24 cellular contexts compared by ENCODE assay signal in the genomic region with DNA sequence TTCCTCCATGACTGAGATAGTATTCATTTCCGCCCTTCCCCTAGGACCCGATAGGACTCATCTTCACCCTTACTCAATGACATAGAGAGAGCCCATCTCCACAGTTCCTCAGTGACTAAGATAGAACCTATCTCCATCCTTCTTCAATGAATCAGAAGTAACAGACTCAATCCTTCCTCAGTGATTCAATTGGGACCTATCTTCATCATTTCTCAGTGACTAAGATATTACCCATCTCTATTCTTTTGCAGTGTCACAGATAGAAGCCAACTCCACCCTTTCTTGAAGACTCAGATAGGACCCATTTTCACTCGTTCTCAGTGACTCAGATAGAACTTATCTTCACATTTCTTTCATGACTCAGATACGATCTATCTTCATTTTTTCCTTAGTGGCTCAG.
"Had no signal": no experiment of that assay in that cellular context is flagged by ENCODE, and none has a peak within 500 bp of the region (broad histone marks: within the 10 kb centered on the region; RNA-seq: fewer than 3 reads in every experiment).

No MANE protein-coding gene starts in this region.

- FAIRE-seq: endothelial cell of umbilical vein, kidney, small intestine had no signal

- H3K4me3 ChIP-seq: coronary artery, gastroesophageal sphincter, left ventricle myocardium inferior, lung, neural progenitor cell, ovary, tibial artery, upper lobe of left lung, uterus had no signal

- H3K4me2 ChIP-seq: neural progenitor cell had no signal

- H3K27me3 ChIP-seq: gastroesophageal sphincter, neural progenitor cell, ovary, tibial artery, upper lobe of left lung, uterus had no signal

- H3K4me3 Mint-ChIP-seq: endodermal cell; natural killer cell treated with Interleukin-12 subunit alpha and Interleukin-12 subunit beta and Interleukin-15 and Interleukin-18, amount 100 ng/mL, for 72 hours; neural progenitor cell had no signal

- H3K4me1 ChIP-seq: gastroesophageal sphincter, left ventricle myocardium inferior, neural progenitor cell, tibial artery, upper lobe of left lung, uterus had no signal

- DNase-seq: effector CD4-positive, alpha-beta T cell; endodermal cell; erythroblast; glutamatergic neuron; kidney; left cardiac atrium; left ventricle myocardium inferior; mesenchymal stem cell; midbrain; nucleus accumbens; ovary; right cardiac atrium; small intestine; stimulated activated CD4-positive, alpha-beta T cell treated with anti-CD3 and anti-CD28 coated beads, Interleukin-12 subunit alpha, Interleukin-12 subunit beta, amount 100 ng/mL, for 4 hours; stimulated activated naive CD4-positive, alpha-beta T cell treated with Interleukin-2 at 50 U/mL for 16 hours; tibial artery; upper lobe of left lung; uterus had no signal

- H3K27ac ChIP-seq: coronary artery, gastroesophageal sphincter, left ventricle myocardium inferior, neural progenitor cell, ovary, tibial artery, upper lobe of left lung, uterus had no signal

- H3K36me3 ChIP-seq: gastroesophageal sphincter, left ventricle myocardium inferior, neural progenitor cell, ovary, tibial artery, upper lobe of left lung, uterus had no signal

- H3K27me3 Mint-ChIP-seq: natural killer cell treated with Interleukin-12 subunit alpha and Interleukin-12 subunit beta and Interleukin-15 and Interleukin-18, amount 100 ng/mL, for 72 hours had no signal

- H2AFZ ChIP-seq: neural progenitor cell had no signal

- ATAC-seq: gastroesophageal sphincter; left cardiac atrium; natural killer cell treated with Interleukin-12 subunit alpha and Interleukin-12 subunit beta and Interleukin-15 and Interleukin-18, amount 100 ng/mL, for 72 hours; right cardiac atrium had no signal

- H3K9me3 ChIP-seq: gastroesophageal sphincter, left ventricle myocardium inferior, ovary, tibial artery, upper lobe of left lung, uterus had no signal

- H3K27ac Mint-ChIP-seq: endodermal cell; natural killer cell treated with Interleukin-12 subunit alpha and Interleukin-12 subunit beta and Interleukin-15 and Interleukin-18, amount 100 ng/mL, for 72 hours; neural progenitor cell had no signal

- H3K9ac ChIP-seq: neural progenitor cell had no signal

- H3K9me3 Mint-ChIP-seq: endodermal cell, neural progenitor cell had no signal

- H3K36me3 Mint-ChIP-seq: natural killer cell treated with Interleukin-12 subunit alpha and Interleukin-12 subunit beta and Interleukin-15 and Interleukin-18, amount 100 ng/mL, for 72 hours; neural progenitor cell had no signal

- H3K4me1 Mint-ChIP-seq: endodermal cell, neural progenitor cell had no signal
